Comparison of ENCODE assay signal across 1 cellular context in the genomic region with DNA sequence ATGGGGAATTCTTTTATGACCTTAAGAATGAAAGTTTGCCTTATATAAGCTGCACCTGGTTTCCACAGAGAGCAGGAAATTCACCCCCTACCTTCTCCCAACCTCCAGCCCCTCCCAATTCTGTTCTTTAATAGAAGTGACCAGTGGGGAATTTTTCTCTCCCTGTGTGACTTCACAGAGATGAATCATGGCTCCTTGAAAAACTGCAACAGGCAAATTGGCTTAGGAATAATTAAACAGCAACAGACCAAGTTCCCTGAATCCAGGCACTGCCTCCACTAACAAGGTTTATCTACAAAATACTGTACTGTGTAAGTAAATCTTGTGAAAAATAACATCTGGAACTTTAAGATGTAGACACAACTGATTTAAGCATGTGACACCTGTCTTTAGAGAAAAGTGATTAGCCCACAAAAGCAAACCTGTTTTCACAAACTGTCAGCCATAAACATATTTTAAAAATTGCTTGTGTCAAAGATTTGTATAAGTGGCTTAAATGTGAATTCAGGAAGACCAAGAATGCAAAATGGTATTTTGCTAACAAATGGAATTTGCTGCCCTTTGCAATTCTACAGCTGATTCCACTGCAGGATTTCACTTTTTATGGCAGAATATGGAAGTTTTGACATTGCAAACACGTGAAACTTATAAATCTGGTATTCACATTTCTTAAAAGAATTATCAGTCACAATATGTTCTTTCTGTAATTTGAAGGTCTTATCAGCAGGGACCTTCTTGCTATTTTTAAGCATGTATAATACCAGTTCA.
A peak's percentile ranks its signal among the peaks of the same experiment; 100 is the strongest.
TF ChIP-seq lines count a peak whose summit lies in the region.

No MANE protein-coding gene starts in this region.

TF ChIP-seq in HEK293, 187 proteins besides CTCF, POLR2A, EP300 and RAD21 (continued from another document):
- TF ChIP-seq, protein P1, sequence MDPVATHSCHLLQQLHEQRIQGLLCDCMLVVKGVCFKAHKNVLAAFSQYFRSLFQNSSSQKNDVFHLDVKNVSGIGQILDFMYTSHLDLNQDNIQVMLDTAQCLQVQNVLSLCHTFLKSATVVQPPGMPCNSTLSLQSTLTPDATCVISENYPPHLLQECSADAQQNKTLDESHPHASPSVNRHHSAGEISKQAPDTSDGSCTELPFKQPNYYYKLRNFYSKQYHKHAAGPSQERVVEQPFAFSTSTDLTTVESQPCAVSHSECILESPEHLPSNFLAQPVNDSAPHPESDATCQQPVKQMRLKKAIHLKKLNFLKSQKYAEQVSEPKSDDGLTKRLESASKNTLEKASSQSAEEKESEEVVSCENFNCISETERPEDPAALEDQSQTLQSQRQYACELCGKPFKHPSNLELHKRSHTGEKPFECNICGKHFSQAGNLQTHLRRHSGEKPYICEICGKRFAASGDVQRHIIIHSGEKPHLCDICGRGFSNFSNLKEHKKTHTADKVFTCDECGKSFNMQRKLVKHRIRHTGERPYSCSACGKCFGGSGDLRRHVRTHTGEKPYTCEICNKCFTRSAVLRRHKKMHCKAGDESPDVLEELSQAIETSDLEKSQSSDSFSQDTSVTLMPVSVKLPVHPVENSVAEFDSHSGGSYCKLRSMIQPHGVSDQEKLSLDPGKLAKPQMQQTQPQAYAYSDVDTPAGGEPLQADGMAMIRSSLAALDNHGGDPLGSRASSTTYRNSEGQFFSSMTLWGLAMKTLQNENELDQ (tag by site-specific recombination; IDR thresholded peaks at IDR 0.05; ENCODE audit: low read depth), result no peak
- no peak for TF ChIP-seq ZNF214 (tag by site-specific recombination; IDR thresholded peaks at IDR 0.05; ENCODE audit: borderline replicate concordance)
- no peak for TF ChIP-seq FEZF1 (tag by site-specific recombination; IDR thresholded peaks at IDR 0.05)
- TF ChIP-seq ZNF501 (tag by site-specific recombination; IDR thresholded peaks at IDR 0.05), result no peak
- no peak for TF ChIP-seq ZNF404 (tag by site-specific recombination; IDR thresholded peaks at IDR 0.05)
- peak; percentile 43; the same call in 1 of the 2 replicates for TF ChIP-seq ZNF629 (tag by site-specific recombination; IDR thresholded peaks at IDR 0.05)
- TF ChIP-seq HOXA7 (CRISPR knock-in tag; IDR thresholded peaks at IDR 0.05; ENCODE audit: borderline replicate concordance), result no peak
- TF ChIP-seq, protein P2, sequence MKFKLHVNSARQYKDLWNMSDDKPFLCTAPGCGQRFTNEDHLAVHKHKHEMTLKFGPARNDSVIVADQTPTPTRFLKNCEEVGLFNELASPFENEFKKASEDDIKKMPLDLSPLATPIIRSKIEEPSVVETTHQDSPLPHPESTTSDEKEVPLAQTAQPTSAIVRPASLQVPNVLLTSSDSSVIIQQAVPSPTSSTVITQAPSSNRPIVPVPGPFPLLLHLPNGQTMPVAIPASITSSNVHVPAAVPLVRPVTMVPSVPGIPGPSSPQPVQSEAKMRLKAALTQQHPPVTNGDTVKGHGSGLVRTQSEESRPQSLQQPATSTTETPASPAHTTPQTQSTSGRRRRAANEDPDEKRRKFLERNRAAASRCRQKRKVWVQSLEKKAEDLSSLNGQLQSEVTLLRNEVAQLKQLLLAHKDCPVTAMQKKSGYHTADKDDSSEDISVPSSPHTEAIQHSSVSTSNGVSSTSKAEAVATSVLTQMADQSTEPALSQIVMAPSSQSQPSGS (tag by site-specific recombination; IDR thresholded peaks at IDR 0.05; ENCODE audit: low read depth), result no peak
- TF ChIP-seq ZNF560 (tag by site-specific recombination; IDR thresholded peaks at IDR 0.05; ENCODE audit: borderline replicate concordance), result no peak
- TF ChIP-seq ZNF707 (tag by site-specific recombination; IDR thresholded peaks at IDR 0.05), result no peak
- TF ChIP-seq ZNF473 (tag by site-specific recombination; IDR thresholded peaks at IDR 0.05), result no peak
- TF ChIP-seq GLIS1 (tag by site-specific recombination; IDR thresholded peaks at IDR 0.05), result 0 out of 2 replicates have a peak, but pooled peaks have one; percentile 6
- TF ChIP-seq ZNF274 (IDR thresholded peaks at IDR 0.05; ENCODE audit: low read length), result no peak
- no peak for TF ChIP-seq ZNF274 (tag by site-specific recombination; IDR thresholded peaks at IDR 0.05; ENCODE audit: borderline replicate concordance)
TF ChIP-seq in HEK293: peak in this region for 5.
